In the genomic region with DNA sequence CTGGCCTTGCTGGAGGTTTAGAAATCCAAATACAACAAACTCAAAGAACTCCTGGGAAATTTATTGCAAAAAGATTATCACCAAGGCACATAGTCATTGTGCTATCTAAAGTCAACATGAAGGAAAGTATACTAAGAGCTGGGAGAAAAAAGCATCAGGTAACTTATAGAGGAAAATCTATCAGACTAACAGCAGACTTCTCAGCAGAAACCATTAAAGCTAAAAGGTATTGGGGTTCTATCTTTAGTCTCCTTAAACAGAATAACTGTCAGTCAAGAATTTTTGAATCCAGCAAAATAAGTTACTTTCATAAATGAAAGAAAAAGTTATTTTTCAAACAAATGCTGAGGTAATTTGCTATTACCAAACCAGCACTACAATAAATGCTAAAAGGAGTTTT, we compare ENCODE assay signal across 33 cellular contexts. TPM values are rescaled to one million over a fixed set of nuclear protein-coding genes. Genes with fewer than 3 reads are reported as not detected.
"Had no signal": no experiment of that assay in that cellular context is flagged by ENCODE, and none has a peak within 500 bp of the region (broad histone marks: within the 10 kb centered on the region; RNA-seq: fewer than 3 reads in every experiment).

No MANE protein-coding gene starts in this region.

- H3K4me3 ChIP-seq: coronary artery, esophagus squamous epithelium, gastroesophageal sphincter had no signal

- H3K27ac ChIP-seq: brain microvascular endothelial cell, coronary artery, epithelial cell of prostate, esophagus squamous epithelium, gastroesophageal sphincter had no signal

- DNase-seq: activated CD4-positive, alpha-beta memory T cell treated with anti-CD3 and anti-CD28 coated beads, Interleukin-2, amount 10 ng/mL, durations not matched to agents 7 days and 5 days; activated CD4-positive, alpha-beta T cell treated with anti-CD3 and anti-CD28 coated beads for 1 hour; activated CD4-positive, alpha-beta T cell treated with anti-CD3 and anti-CD28 coated beads for 4 hours; activated CD4-positive, alpha-beta T cell treated with anti-CD3 and anti-CD28 coated beads, Interleukin-2, amount 10 ng/mL, durations not matched to agents 7 days and 5 days; activated CD4-positive, alpha-beta T cell treated with anti-CD3 and anti-CD28 coated beads, Interleukin-2, amount 50 U/mL, for 4 hours; activated effector memory CD4-positive, alpha-beta T cell treated with Interleukin-2 at 50 U/mL for 16 hours; activated gamma-delta T cell treated with Interleukin-2 at 50 U/mL for 16 hours; activated naive CD4-positive, alpha-beta T cell treated with anti-CD3 and anti-CD28 coated beads, Interleukin-2, amount 50 U/mL, for 16 hours; activated naive CD4-positive, alpha-beta T cell treated with Interleukin-2 at 50 U/mL for 16 hours; activated T-cell treated with anti-CD3 and anti-CD28 coated beads, Interleukin-2, amount 50 U/mL, for 4 hours; amniotic stem cell; anterior cingulate cortex; brain microvascular endothelial cell; dermis blood vessel endothelial cell; effector CD4-positive, alpha-beta T cell; effector memory CD8-positive, alpha-beta T cell; esophagus squamous epithelium; foreskin melanocyte; T-helper 2 cell had no signal

- FAIRE-seq: astrocyte, bronchial epithelial cell had no signal

- H3K27me3 ChIP-seq: brain microvascular endothelial cell, esophagus squamous epithelium, gastroesophageal sphincter had no signal

- H3K36me3 ChIP-seq: brain microvascular endothelial cell, esophagus squamous epithelium, gastroesophageal sphincter had no signal

- H3K4me1 ChIP-seq: gastroesophageal sphincter had no signal

- ATAC-seq: activated T-cell treated with anti-CD3 and anti-CD28 coated beads, Interleukin-2, amount 50 U/mL, for 4 hours; activated T-helper 17 cell treated with anti-CD3 and anti-CD28 coated beads, Interleukin-2, amount 50 U/mL, for 72 hours; effector memory CD8-positive, alpha-beta T cell; gastroesophageal sphincter had no signal

RNA-seq across cellular contexts. Expression of gene OR5K3, which starts 8.0 kb away (rescaled TPM):
- total RNA-seq: activated CD4-positive, alpha-beta memory T cell treated with anti-CD3 and anti-CD28 coated beads, Interleukin-2, amount 10 ng/mL, durations not matched to agents 7 days and 5 days; activated CD4-positive, alpha-beta T cell treated with anti-CD3 and anti-CD28 coated beads, Interleukin-2, amount 10 ng/mL, durations not matched to agents 7 days and 5 days; activated T-cell treated with anti-CD3 and anti-CD28 coated beads, Interleukin-2, amount 50 U/mL, for 4 hours; activated T-helper 17 cell treated with anti-CD3 and anti-CD28 coated beads, Interleukin-2, amount 50 U/mL, for 72 hours; astrocyte; bronchial epithelial cell; cardiac septum; cerebellum; dermis blood vessel endothelial cell; esophagus squamous epithelium; fibroblast of lung; fibroblast of villous mesenchyme; gastroesophageal sphincter; glomerular endothelial cell; T-helper 1 cell treated with Interleukin-12 subunit alpha and Interleukin-12 subunit beta and Interleukin-4 antibody, amounts not matched to agents 30 ng/mL and 1 ng/mL, for 36 hours had no signal
- polyA plus RNA-seq: adipose tissue, esophagus, fibroblast of lung had no signal

RNA-seq across cellular contexts. Expression of gene OR5K4, which starts 44.9 kb away (rescaled TPM):
- total RNA-seq: activated CD4-positive, alpha-beta memory T cell treated with anti-CD3 and anti-CD28 coated beads, Interleukin-2, amount 10 ng/mL, durations not matched to agents 7 days and 5 days; activated CD4-positive, alpha-beta T cell treated with anti-CD3 and anti-CD28 coated beads, Interleukin-2, amount 10 ng/mL, durations not matched to agents 7 days and 5 days; activated T-cell treated with anti-CD3 and anti-CD28 coated beads, Interleukin-2, amount 50 U/mL, for 4 hours; activated T-helper 17 cell treated with anti-CD3 and anti-CD28 coated beads, Interleukin-2, amount 50 U/mL, for 72 hours; astrocyte; bronchial epithelial cell; cardiac septum; cerebellum; dermis blood vessel endothelial cell; esophagus squamous epithelium; fibroblast of lung; fibroblast of villous mesenchyme; gastroesophageal sphincter; glomerular endothelial cell; T-helper 1 cell treated with Interleukin-12 subunit alpha and Interleukin-12 subunit beta and Interleukin-4 antibody, amounts not matched to agents 30 ng/mL and 1 ng/mL, for 36 hours had no signal
- polyA plus RNA-seq: adipose tissue, esophagus, fibroblast of lung had no signal
